Comparison of ENCODE assay signal across 21 cellular contexts in the genomic region with DNA sequence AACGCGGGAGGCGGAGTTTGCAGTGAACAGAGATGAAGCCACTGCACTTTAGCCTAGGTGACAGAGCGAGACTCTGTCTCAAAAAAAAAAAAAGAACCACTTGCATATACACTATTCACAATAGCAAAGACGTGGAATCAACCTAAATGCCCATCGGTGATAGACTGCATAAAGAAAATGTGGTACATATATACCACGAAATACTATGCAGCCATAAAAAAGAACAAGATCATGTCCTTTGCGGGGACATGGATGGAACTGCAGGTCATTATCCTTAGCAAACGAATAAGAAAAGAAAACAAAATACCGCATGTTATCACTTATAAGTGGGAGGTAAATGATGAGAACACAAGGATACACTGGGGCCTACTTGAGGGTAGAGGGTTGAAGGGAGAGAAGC. TPM values are rescaled to one million over a fixed set of nuclear protein-coding genes. Genes with fewer than 3 reads are reported as not detected.
DNase-seq lines count a peak whose midpoint lies in the region; ATAC-seq and TF ChIP-seq lines count a peak whose summit lies in the region.
"Had no signal": no experiment of that assay in that cellular context is flagged by ENCODE, and none has a peak within 500 bp of the region (broad histone marks: within the 10 kb centered on the region; RNA-seq: fewer than 3 reads in every experiment).

No MANE protein-coding gene starts in this region.

- H3K4me3 ChIP-seq in SK-N-SH (ENCODE audit: low read depth in 2 of 2, low read length in 1 of 2) (no peak overlapping the region), RWPE2 (ENCODE audit: severe bottlenecking) (no peak overlapping the region)
- H3K4me3 ChIP-seq: GM12878, K562 had no signal

- H3K9me3 Mint-ChIP-seq in nephron: no peaks in the 10 kb centered on the region
- H3K9me3 Mint-ChIP-seq: CD8-positive, alpha-beta memory T cell; H9 had no signal

- peak overlapping the region; percentile 33 to 88 (median 86) for H3K27ac Mint-ChIP-seq in nephron
- H3K27ac Mint-ChIP-seq: CD4-positive, CD25-positive, alpha-beta regulatory T cell; CD8-positive, alpha-beta memory T cell; H9 had no signal

- H3K4me1 ChIP-seq in SK-N-SH (ENCODE audit: control insufficient read depth in 1 of 2, insufficient read depth in 2 of 2, low read depth in 1 of 2, low read length in 1 of 2) (peaks cover 14 to 32% of the 10 kb centered on the region in 2 experiments; a peak in 3 of 4 replicates), RWPE2 (ENCODE audit: insufficient read depth, poor library complexity, severe bottlenecking) (peaks cover 86% of the 10 kb centered on the region)

- H4K20me1 ChIP-seq in SK-N-SH (ENCODE audit: insufficient read depth): peaks cover 39% of the 10 kb centered on the region

- WGBS in SK-N-SH (ENCODE audit: low lambda C conversion rate): 97% methylated on average over 10 of the region's 10 CpGs

- H3K79me2 ChIP-seq in SK-N-SH (ENCODE audit: insufficient read depth): peaks cover 100% of the 10 kb centered on the region

- TF ChIP-seq CTCF in SK-N-SH (IDR thresholded peaks at IDR 0.05) (no peak), RWPE2 (IDR thresholded peaks at IDR 0.05; ENCODE audit: poor library complexity, severe bottlenecking) (no peak), nephron (IDR thresholded peaks at IDR 0.05; ENCODE audit: unreplicated experiment in 3 of 3) (no peak)

- H3K27me3 Mint-ChIP-seq in nephron (ENCODE audit: low read depth): peaks cover 18% of the 10 kb centered on the region

- ATAC-seq in SK-N-SH treated with all-trans-retinoic acid at 6 μM for 48 hours (no peak), RWPE2 (ENCODE audit: low read depth) (no peak), GM19463 (IDR thresholded peaks at IDR 0.05; ENCODE audit: unreplicated experiment) (no peak), HG02938 (IDR thresholded peaks at IDR 0.05; ENCODE audit: unreplicated experiment) (no peak)
- ATAC-seq: GM12878, K562 had no signal

- H3K36me3 ChIP-seq in SK-N-SH (replicated peaks in 1 of 2; ENCODE audit: control insufficient read depth in 1 of 2, insufficient read depth in 2 of 2, low read length in 1 of 2) (peaks cover 0 to 24% of the 10 kb centered on the region in 2 experiments), RWPE2 (ENCODE audit: low read depth) (peaks cover 94% of the 10 kb centered on the region)

- H3K27ac ChIP-seq in SK-N-SH (ENCODE audit: low read depth in 2 of 2, low read length in 1 of 2) (no peak overlapping the region), RWPE2 (ENCODE audit: poor library complexity, severe bottlenecking) (peak overlapping the region; percentile 96)
- H3K27ac ChIP-seq: 22Rv1 had no signal

- H3K4me1 Mint-ChIP-seq in nephron: peaks cover 62% of the 10 kb centered on the region
- H3K4me1 Mint-ChIP-seq: CD8-positive, alpha-beta memory T cell had no signal

- no peak overlapping the region for H2AFZ ChIP-seq in SK-N-SH (ENCODE audit: low read depth)

- H3K9me2 ChIP-seq in SK-N-SH: no peaks in the 10 kb centered on the region

- no peak overlapping the region for H3K9ac ChIP-seq in SK-N-SH

- no peak for TF ChIP-seq EP300 in SK-N-SH (IDR thresholded peaks at IDR 0.05; ENCODE audit: borderline replicate concordance in 1 of 2, low read depth in 1 of 2, low read length in 1 of 2)

- H3F3A ChIP-seq in SK-N-SH (replicated peaks; ENCODE audit: insufficient read depth): peaks cover 9% of the 10 kb centered on the region

- CTCF ChIA-PET in SK-N-SH (lab: Yijun Ruan, JAX): interaction anchor here (1.8 to 2.6 kb wide), 2 partner anchors 13 to 197 kb away, joined by 5 to 18 read pairs; no protein-coding TSS in a partner anchor

- H3K4me2 ChIP-seq in SK-N-SH: no peak overlapping the region

- no peaks in the 10 kb centered on the region for H3K36me3 Mint-ChIP-seq in nephron (ENCODE audit: low read depth)
- H3K36me3 Mint-ChIP-seq: CD4-positive, CD25-positive, alpha-beta regulatory T cell; CD8-positive, alpha-beta memory T cell had no signal

- POLR2A ChIA-PET in SK-N-SH (lab: Yijun Ruan, JAX): no interaction called here

- H3K27me3 ChIP-seq in SK-N-SH (ENCODE audit: insufficient read depth) (no peaks in the 10 kb centered on the region), RWPE2 (ENCODE audit: insufficient read depth, poor library complexity, severe bottlenecking) (no peaks in the 10 kb centered on the region)
- H3K27me3 ChIP-seq: BE2C had no signal

- no peak for DNase-seq in SK-N-SH
- DNase-seq in RWPE2 (ENCODE audit: low spot score): no peak
- no peak for DNase-seq in effector CD8-positive, alpha-beta T cell (lab: John Stamatoyannopoulos, UW)
- DNase-seq: BE2C; C1 segment of cervical spinal cord; CD4-positive, CD25-positive, alpha-beta regulatory T cell; CD8-positive, alpha-beta memory T cell; COR-L47; DMS 273 treated with DMSO at 0.1 percent for 48 hours; DMS53; DND-41; EL; H9; IMR-90 had no signal

- H3K4me3 Mint-ChIP-seq in nephron: no peak overlapping the region
- H3K4me3 Mint-ChIP-seq: CD4-positive, CD25-positive, alpha-beta regulatory T cell; CD8-positive, alpha-beta memory T cell; H9 had no signal

- TF ChIP-seq RAD21 in SK-N-SH (IDR thresholded peaks at IDR 0.05; ENCODE audit: low read length): no peak

- H3K9me3 ChIP-seq in SK-N-SH (no peaks in the 10 kb centered on the region), RWPE2 (ENCODE audit: severe bottlenecking) (no peaks in the 10 kb centered on the region)
- H3K9me3 ChIP-seq: BE2C had no signal

TF ChIP-seq in SK-N-SH treated with all-trans-retinoic acid at 6 μM for 48 hours, 23 proteins besides CTCF, POLR2A, EP300 and RAD21:
- TF ChIP-seq TCF4 (CRISPR knock-in tag; IDR thresholded peaks at IDR 0.05; ENCODE audit: borderline replicate concordance): no peak
- TF ChIP-seq ZNF8 (CRISPR knock-in tag; IDR thresholded peaks at IDR 0.05): peak; percentile 73

TF ChIP-seq in SK-N-SH, 30 proteins besides CTCF, POLR2A, EP300 and RAD21 (continues in another document):
- no peak for TF ChIP-seq JUND (IDR thresholded peaks at IDR 0.05)
- no peak for TF ChIP-seq RCOR1 (IDR thresholded peaks at IDR 0.05; ENCODE audit: low read length)
- no peak for TF ChIP-seq SIN3A (IDR thresholded peaks at IDR 0.05; ENCODE audit: borderline replicate concordance, low read depth, low read length)
- no peak for TF ChIP-seq TCF12 (IDR thresholded peaks at IDR 0.05)
- no peak for TF ChIP-seq CHD2 (IDR thresholded peaks at IDR 0.05; ENCODE audit: low read length, partially characterized antibody)
- TF ChIP-seq EZH2phosphoT487 (IDR thresholded peaks at IDR 0.05; ENCODE audit: borderline replicate concordance, low read depth): no peak
- TF ChIP-seq GATA2 (CRISPR knock-in tag; IDR thresholded peaks at IDR 0.05): no peak
- TF ChIP-seq POLR2AphosphoS5 (IDR thresholded peaks at IDR 0.05; ENCODE audit: low read depth, low read length): no peak
- TF ChIP-seq FOXJ3 (CRISPR knock-in tag; IDR thresholded peaks at IDR 0.05): no peak
- no peak for TF ChIP-seq RFX5 (IDR thresholded peaks at IDR 0.05; ENCODE audit: low read length)
- TF ChIP-seq, protein P1, sequence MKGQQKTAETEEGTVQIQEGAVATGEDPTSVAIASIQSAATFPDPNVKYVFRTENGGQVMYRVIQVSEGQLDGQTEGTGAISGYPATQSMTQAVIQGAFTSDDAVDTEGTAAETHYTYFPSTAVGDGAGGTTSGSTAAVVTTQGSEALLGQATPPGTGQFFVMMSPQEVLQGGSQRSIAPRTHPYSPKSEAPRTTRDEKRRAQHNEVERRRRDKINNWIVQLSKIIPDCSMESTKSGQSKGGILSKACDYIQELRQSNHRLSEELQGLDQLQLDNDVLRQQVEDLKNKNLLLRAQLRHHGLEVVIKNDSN (IDR thresholded peaks at IDR 0.05; ENCODE audit: borderline replicate concordance, low read depth): no peak
- TF ChIP-seq RXRA (IDR thresholded peaks at IDR 0.05; ENCODE audit: borderline replicate concordance, low read depth): no peak
- TF ChIP-seq, protein P2, sequence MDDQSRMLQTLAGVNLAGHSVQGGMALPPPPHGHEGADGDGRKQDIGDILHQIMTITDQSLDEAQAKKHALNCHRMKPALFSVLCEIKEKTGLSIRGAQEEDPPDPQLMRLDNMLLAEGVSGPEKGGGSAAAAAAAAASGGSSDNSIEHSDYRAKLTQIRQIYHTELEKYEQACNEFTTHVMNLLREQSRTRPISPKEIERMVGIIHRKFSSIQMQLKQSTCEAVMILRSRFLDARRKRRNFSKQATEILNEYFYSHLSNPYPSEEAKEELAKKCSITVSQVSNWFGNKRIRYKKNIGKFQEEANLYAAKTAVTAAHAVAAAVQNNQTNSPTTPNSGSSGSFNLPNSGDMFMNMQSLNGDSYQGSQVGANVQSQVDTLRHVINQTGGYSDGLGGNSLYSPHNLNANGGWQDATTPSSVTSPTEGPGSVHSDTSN (IDR thresholded peaks at IDR 0.05): no peak
- TF ChIP-seq FOSL2 (IDR thresholded peaks at IDR 0.05; ENCODE audit: borderline replicate concordance, low read depth): no peak
- TF ChIP-seq, protein P3, sequence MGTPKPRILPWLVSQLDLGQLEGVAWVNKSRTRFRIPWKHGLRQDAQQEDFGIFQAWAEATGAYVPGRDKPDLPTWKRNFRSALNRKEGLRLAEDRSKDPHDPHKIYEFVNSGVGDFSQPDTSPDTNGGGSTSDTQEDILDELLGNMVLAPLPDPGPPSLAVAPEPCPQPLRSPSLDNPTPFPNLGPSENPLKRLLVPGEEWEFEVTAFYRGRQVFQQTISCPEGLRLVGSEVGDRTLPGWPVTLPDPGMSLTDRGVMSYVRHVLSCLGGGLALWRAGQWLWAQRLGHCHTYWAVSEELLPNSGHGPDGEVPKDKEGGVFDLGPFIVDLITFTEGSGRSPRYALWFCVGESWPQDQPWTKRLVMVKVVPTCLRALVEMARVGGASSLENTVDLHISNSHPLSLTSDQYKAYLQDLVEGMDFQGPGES (IDR thresholded peaks at IDR 0.05; ENCODE audit: low read depth, low read length): no peak
- no peak for TF ChIP-seq YY1 (IDR thresholded peaks at IDR 0.05; ENCODE audit: low read depth)

RNA-seq across cellular contexts. Expression of a gene that starts 39.5 kb away (rescaled TPM):
- 30.7 and 37.6 TPM in 2 replicates for polyA plus RNA-seq in SK-N-SH (2012; rRNA removed)
- polyA plus RNA-seq in SK-N-SH (2012; cell fraction: cytosol; rRNA removed): 28.1 and 35.5 TPM in 2 replicates
- polyA plus RNA-seq in SK-N-SH (2012; cell fraction: nucleus; rRNA removed): 63.1 and 73.2 TPM in 2 replicates
- polyA plus RNA-seq: CD4-positive, CD25-positive, alpha-beta regulatory T cell; CD8-positive, alpha-beta memory T cell; K562 had no signal
